Comparison of ENCODE assay signal across 8 cellular contexts in genomic region chr2:166375736-166376487, GRCh38. TPM values are rescaled to one million over a fixed set of nuclear protein-coding genes. Genes with fewer than 3 reads are reported as not detected.
DNase-seq lines count a peak whose midpoint lies in the region; ATAC-seq and TF ChIP-seq lines count a peak whose summit lies in the region.

TSS of gene SCN9A (minus strand) at chr2:166375944. CDS start at chr2:166311756, 64,188 bp downstream.

- WGBS in right cardiac atrium: under 1% methylated on average over 45 of the region's 45 CpGs

- no peak within 1 kb of the TSS for H3K9ac ChIP-seq in parathyroid adenoma

- H3K36me3 ChIP-seq in ascending aorta: no peaks in the 10 kb centered on the region
- no peaks in the 10 kb centered on the region for H3K36me3 ChIP-seq in parathyroid adenoma (ENCODE audit: control insufficient read depth, insufficient read depth, low read length)

- H3K27me3 ChIP-seq in ascending aorta (no peaks in the 10 kb centered on the region), right cardiac atrium (ENCODE audit: control insufficient read depth, insufficient read depth) (no peaks in the 10 kb centered on the region), parathyroid adenoma (ENCODE audit: control insufficient read depth, insufficient read depth, low read length) (no peaks in the 10 kb centered on the region)

- intact Hi-C loops in ascending aorta (cut with DNase I) (loop anchor here (5.0 kb wide), 1 partner anchor 419 kb away; no protein-coding TSS in a partner anchor), right cardiac atrium (cut with DNase I) (no loop called here)

- DNase-seq in AG08396 (ENCODE audit: low spot score): peak; percentile 87
- peak; percentile 96 for DNase-seq in NCI-H82 (lab: John Stamatoyannopoulos, UW)
- peak in 1 of 2 donors; percentile 77 for DNase-seq in ascending aorta (ENCODE audit: low spot score in 2 of 2)
- DNase-seq in right cardiac atrium: peak; percentile 69 to 90 (median 86)

- no peak for TF ChIP-seq CTCF in ascending aorta (IDR thresholded peaks at IDR 0.05)
- TF ChIP-seq CTCF in parathyroid adenoma (IDR thresholded peaks at IDR 0.05): no peak

- H3K4me3 ChIP-seq in ascending aorta (peak within 1 kb of the TSS; percentile 65 to 70), right cardiac atrium (ENCODE audit: low read length) (peak within 1 kb of the TSS; percentile 53), parathyroid adenoma (ENCODE audit: low read depth, low read length) (peak within 1 kb of the TSS; percentile 53)

- H3K9me3 ChIP-seq in ascending aorta: no peaks in the 10 kb centered on the region
- H3K9me3 ChIP-seq in right cardiac atrium (ENCODE audit: control insufficient read depth, low read length): no peaks in the 10 kb centered on the region
- no peaks in the 10 kb centered on the region for H3K9me3 ChIP-seq in parathyroid adenoma (ENCODE audit: control insufficient read depth, low read length)

- peak within 1 kb of the TSS; percentile 82 for H2AFZ ChIP-seq in parathyroid adenoma

- H3K27ac ChIP-seq in ascending aorta (peak within 1 kb of the TSS; percentile 51 to 54), right cardiac atrium (ENCODE audit: low read length) (no peak within 1 kb of the TSS), parathyroid adenoma (no peak within 1 kb of the TSS)

- peak within 1 kb of the TSS; percentile 72 for H3K4me2 ChIP-seq in parathyroid adenoma (ENCODE audit: low read length)

- H3K4me1 ChIP-seq in ascending aorta (peaks cover 0 to 4% of the 10 kb centered on the region in 2 donors), right cardiac atrium (ENCODE audit: control insufficient read depth, insufficient read depth, low read length) (no peaks in the 10 kb centered on the region), parathyroid adenoma (no peaks in the 10 kb centered on the region)

- no peaks in the 10 kb centered on the region for H3K79me2 ChIP-seq in parathyroid adenoma

- ATAC-seq in GM18867 (IDR thresholded peaks at IDR 0.05; ENCODE audit: unreplicated experiment) (peak; percentile 54), HG03460 (IDR thresholded peaks at IDR 0.05; ENCODE audit: unreplicated experiment) (peak; percentile 43), right cardiac atrium (peak; percentile 96 to 98), GM18517 (IDR thresholded peaks at IDR 0.05; ENCODE audit: unreplicated experiment) (no peak)

RNA-seq across cellular contexts. Expression of gene SCN9A, which starts in this region (rescaled TPM):
- total RNA-seq in ascending aorta (5.5 TPM), right cardiac atrium (1 to 10 TPM in 3 of 4 donors, under 1 TPM in 1; 0.71 to 1.5 (median 1.2) TPM)
- polyA plus RNA-seq in right cardiac atrium: 0.43 TPM

Comparison
In these comparisons a context has a peak if more than half of its experiments do, and no peak if none do; other contexts are left out.
1. H3K27ac ChIP-seq: peak in ascending aorta (2 of 2); none in right cardiac atrium (single experiment) and parathyroid adenoma (single experiment).
2. Peak in every context shown above with its lines, with median percentiles within 50 percentile points of each other: H3K4me3 ChIP-seq.